10 cellular contexts compared by ENCODE assay signal in the genomic region with DNA sequence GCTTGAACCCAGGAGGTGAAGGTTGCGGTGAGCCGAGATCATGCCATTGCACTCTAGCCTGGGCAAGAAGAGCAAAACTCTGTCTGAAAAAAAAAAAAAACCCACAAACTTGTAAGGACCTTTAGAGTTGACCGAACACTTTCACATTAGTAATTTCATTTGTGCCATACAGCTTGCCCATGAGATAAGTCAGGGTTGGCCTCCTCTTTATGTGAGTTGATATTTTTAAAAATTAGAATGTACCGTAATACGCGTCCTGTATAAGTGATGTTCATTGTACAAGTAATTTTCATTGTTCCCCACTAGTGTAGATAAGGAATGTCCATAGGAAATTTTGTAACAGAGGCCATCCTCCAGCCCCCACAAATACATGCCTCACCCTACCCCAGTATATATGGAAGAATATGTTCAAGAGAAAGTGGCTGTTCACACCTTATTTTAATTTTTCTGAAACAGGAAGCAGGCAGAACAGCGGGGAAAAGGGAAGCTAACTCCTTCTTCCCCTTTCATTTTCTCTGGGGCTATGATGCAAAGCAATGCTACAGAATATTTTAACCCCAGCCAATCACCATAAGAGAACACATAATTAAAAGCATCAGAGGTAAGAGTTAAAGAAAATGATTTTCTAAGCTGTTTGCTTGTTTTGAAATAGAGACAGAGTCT.
DNase-seq lines count a peak whose midpoint lies in the region; ATAC-seq lines count a peak whose summit lies in the region.
"Had no signal": no experiment of that assay in that cellular context is flagged by ENCODE, and none has a peak within 500 bp of the region (broad histone marks: within the 10 kb centered on the region; RNA-seq: fewer than 3 reads in every experiment).

No MANE protein-coding gene starts in this region.

- H3K27me3 ChIP-seq in adipocyte (replicated peaks; ENCODE audit: control insufficient read depth, insufficient read depth, low read length): no peaks in the 10 kb centered on the region

- H3K4me1 ChIP-seq in adipocyte (ENCODE audit: control insufficient read depth, insufficient read depth, low read length): peaks cover 38% of the 10 kb centered on the region

- H3K27me3 Mint-ChIP-seq in activated naive CD4-positive, alpha-beta T cell treated with anti-CD3 and anti-CD28 coated beads, Interleukin-2, amount 10 ng/mL, durations not matched to agents 7 days and 5 days: no peaks in the 10 kb centered on the region
- no peaks in the 10 kb centered on the region for H3K27me3 Mint-ChIP-seq in stimulated activated naive CD8-positive, alpha-beta T cell treated with anti-CD3 and anti-CD28 coated beads, Interleukin-15, amount 100 ng/mL, for 72 hours

- ATAC-seq in stimulated activated naive CD8-positive, alpha-beta T cell treated with anti-CD3 and anti-CD28 coated beads, Interleukin-15, amount 100 ng/mL, for 72 hours: peak; percentile 31
- no peak for ATAC-seq in GM21717 (IDR thresholded peaks at IDR 0.05; ENCODE audit: unreplicated experiment)
- no peak for ATAC-seq in HG02610 (IDR thresholded peaks at IDR 0.05; ENCODE audit: unreplicated experiment)

- H3K4me3 ChIP-seq in adipocyte (ENCODE audit: low read length): no peak overlapping the region

- peak overlapping the region; percentile 95 for H3K27ac Mint-ChIP-seq in activated naive CD4-positive, alpha-beta T cell treated with anti-CD3 and anti-CD28 coated beads, Interleukin-2, amount 10 ng/mL, durations not matched to agents 7 days and 5 days
- peak overlapping the region; percentile 97 to 98 for H3K27ac Mint-ChIP-seq in stimulated activated naive CD8-positive, alpha-beta T cell treated with anti-CD3 and anti-CD28 coated beads, Interleukin-15, amount 100 ng/mL, for 72 hours

- CTCF ChIA-PET in activated naive CD4-positive, alpha-beta T cell treated with anti-CD3 and anti-CD28 coated beads, Interleukin-2, amount 10 ng/mL, durations not matched to agents 7 days and 5 days (lab: Charles Lee): interaction anchor here (1.3 kb wide), 1 partner anchor 31 kb away, joined by 5 read pairs; a partner anchor contains a TSS

- H3K9me3 ChIP-seq in adipocyte (ENCODE audit: control insufficient read depth, low read length): no peaks in the 10 kb centered on the region

- DNase-seq in activated naive CD4-positive, alpha-beta T cell treated with anti-CD3 and anti-CD28 coated beads, Interleukin-2, amount 10 ng/mL, durations not matched to agents 7 days and 5 days: no peak
- DNase-seq in activated naive CD4-positive, alpha-beta T cell treated with Interleukin-2 at 50 U/mL for 16 hours: no peak
- peak; percentile 62 to 94 for DNase-seq in NOMO-1 (lab: John Stamatoyannopoulos, UW; ENCODE audit: unreplicated experiment in 2 of 2)
- DNase-seq in adipocyte (ENCODE audit: low read depth): peak; percentile 25
- DNase-seq in stimulated activated naive CD8-positive, alpha-beta T cell treated with anti-CD3 and anti-CD28 coated beads, Interleukin-15, amount 100 ng/mL, for 72 hours: no peak
- no peak for DNase-seq in AG08395 (ENCODE audit: low spot score)
- DNase-seq: glutamatergic neuron had no signal

- peak overlapping the region; percentile 58 for H3K4me3 Mint-ChIP-seq in activated naive CD4-positive, alpha-beta T cell treated with anti-CD3 and anti-CD28 coated beads, Interleukin-2, amount 10 ng/mL, durations not matched to agents 7 days and 5 days
- H3K4me3 Mint-ChIP-seq in stimulated activated naive CD8-positive, alpha-beta T cell treated with anti-CD3 and anti-CD28 coated beads, Interleukin-15, amount 100 ng/mL, for 72 hours: peak overlapping the region; percentile 75 to 80
- H3K4me3 Mint-ChIP-seq: neural crest cell had no signal

- H3K4me1 Mint-ChIP-seq in activated naive CD4-positive, alpha-beta T cell treated with anti-CD3 and anti-CD28 coated beads, Interleukin-2, amount 10 ng/mL, durations not matched to agents 7 days and 5 days: peaks cover 68% of the 10 kb centered on the region
- peaks cover 73% of the 10 kb centered on the region for H3K4me1 Mint-ChIP-seq in stimulated activated naive CD8-positive, alpha-beta T cell treated with anti-CD3 and anti-CD28 coated beads, Interleukin-15, amount 100 ng/mL, for 72 hours
- H3K4me1 Mint-ChIP-seq: neural crest cell had no signal

- H3K36me3 Mint-ChIP-seq in activated naive CD4-positive, alpha-beta T cell treated with anti-CD3 and anti-CD28 coated beads, Interleukin-2, amount 10 ng/mL, durations not matched to agents 7 days and 5 days: peaks cover 17% of the 10 kb centered on the region

- no peak overlapping the region for H3K9ac ChIP-seq in adipocyte (ENCODE audit: low read length)

- peaks cover 6% of the 10 kb centered on the region for H3K9me3 Mint-ChIP-seq in activated naive CD4-positive, alpha-beta T cell treated with anti-CD3 and anti-CD28 coated beads, Interleukin-2, amount 10 ng/mL, durations not matched to agents 7 days and 5 days
- H3K9me3 Mint-ChIP-seq in stimulated activated naive CD8-positive, alpha-beta T cell treated with anti-CD3 and anti-CD28 coated beads, Interleukin-15, amount 100 ng/mL, for 72 hours: peaks cover 8 to 14% of the 10 kb centered on the region in 2 donors
- H3K9me3 Mint-ChIP-seq: neural crest cell had no signal

- H3K36me3 ChIP-seq in adipocyte (ENCODE audit: control insufficient read depth, insufficient read depth, low read length, severe bottlenecking): no peaks in the 10 kb centered on the region

Comparison
In these comparisons a context has a peak if more than half of its experiments do, and no peak if none do; other contexts are left out.
1. DNase-seq: peak in NOMO-1 (2 of 2) and adipocyte (single experiment); none in activated naive CD4-positive, alpha-beta T cell treated with anti-CD3 and anti-CD28 coated beads, Interleukin-2, amount 10 ng/mL, durations not matched to agents 7 days and 5 days (single experiment), activated naive CD4-positive, alpha-beta T cell treated with Interleukin-2 at 50 U/mL for 16 hours (single experiment), stimulated activated naive CD8-positive, alpha-beta T cell treated with anti-CD3 and anti-CD28 coated beads, Interleukin-15, amount 100 ng/mL, for 72 hours (0 of 2) and AG08395 (single experiment).